ENCODE assay signal across 15 cellular contexts in genomic region chr9:78001946-78002731, GRCh38. TPM values are rescaled to one million over a fixed set of nuclear protein-coding genes. Genes with fewer than 3 reads are reported as not detected.
A peak's percentile ranks its signal among the peaks of the same experiment; 100 is the strongest.
DNase-seq lines count a peak whose midpoint lies in the region; ATAC-seq and TF ChIP-seq lines count a peak whose summit lies in the region.
"Had no signal": no experiment of that assay in that cellular context is flagged by ENCODE, and none has a peak within 500 bp of the region (broad histone marks: within the 10 kb centered on the region; RNA-seq: fewer than 3 reads in every experiment).

No MANE protein-coding gene starts in this region.

- POLR2A ChIA-PET in CD8-positive, alpha-beta memory T cell (lab: Charles Lee) = no interaction called here

- H3K27ac Mint-ChIP-seq in CD8-positive, alpha-beta memory T cell = peak overlapping the region in 5 of 8 donors; percentile 13 to 38 (median 17)
- peak overlapping the region; percentile 49 for H3K27ac Mint-ChIP-seq in mesothelial cell of epicardium

- no peaks in the 10 kb centered on the region for H3K9me3 Mint-ChIP-seq in CD8-positive, alpha-beta memory T cell
- no peaks in the 10 kb centered on the region for H3K9me3 Mint-ChIP-seq in mesothelial cell of epicardium
- H3K9me3 Mint-ChIP-seq: CD14-positive monocyte had no signal

- peaks cover 0 to 10% (median 1%) of the 10 kb centered on the region in 3 donors for H3K36me3 Mint-ChIP-seq in CD8-positive, alpha-beta memory T cell
- H3K36me3 Mint-ChIP-seq in mesothelial cell of epicardium = no peaks in the 10 kb centered on the region

- no peaks in the 10 kb centered on the region for H3K9me3 ChIP-seq in CD8-positive, alpha-beta memory T cell (ENCODE audit: low read length)
- H3K9me3 ChIP-seq in KOPT-K1 (ENCODE audit: insufficient read depth, low read length, poor library complexity, severe bottlenecking) = no peaks in the 10 kb centered on the region
- H3K9me3 ChIP-seq: tibial artery had no signal

- ATAC-seq in GM19328 (IDR thresholded peaks at IDR 0.05; ENCODE audit: unreplicated experiment) (no peak), HG02840 (IDR thresholded peaks at IDR 0.05; ENCODE audit: low FRiP score, unreplicated experiment) (no peak)
- ATAC-seq: left lobe of liver had no signal

- no peaks in the 10 kb centered on the region for H3K27me3 ChIP-seq in CD8-positive, alpha-beta memory T cell (ENCODE audit: insufficient read depth, low read length, poor library complexity, severe bottlenecking)
- H3K27me3 ChIP-seq: tibial artery had no signal

- CTCF ChIA-PET in CD8-positive, alpha-beta memory T cell (lab: Charles Lee) = no interaction called here

- no peak for DNase-seq in CD8-positive, alpha-beta memory T cell
- DNase-seq in astrocyte of the hippocampus (ENCODE audit: low read depth, low spot score) (peak; percentile 49), mesothelial cell of epicardium (ENCODE audit: low spot score in 2 of 2, unreplicated experiment in 2 of 2) (no peak), NCI-H2107 (lab: John Stamatoyannopoulos, UW) (no peak)
- no peak for DNase-seq in stimulated activated CD4-positive, alpha-beta T cell treated with anti-CD3 and anti-CD28 coated beads, Interleukin-2, amount 100 ng/mL, for 24 hours
- DNase-seq: activated gamma-delta T cell; NCI-H2171; SHP77; stimulated activated CD8-positive, alpha-beta memory T cell treated with anti-CD3 and anti-CD28 coated beads, Interleukin-4, amount 100 ng/mL, for 48 hours; tibial artery had no signal

- peaks cover 18 to 61% (median 31%) of the 10 kb centered on the region in 3 donors for H3K4me1 Mint-ChIP-seq in CD8-positive, alpha-beta memory T cell
- peaks cover 30% of the 10 kb centered on the region for H3K4me1 Mint-ChIP-seq in mesothelial cell of epicardium

- H3K4me3 Mint-ChIP-seq in CD8-positive, alpha-beta memory T cell = no peak overlapping the region
- no peak overlapping the region for H3K4me3 Mint-ChIP-seq in mesothelial cell of epicardium
- H3K4me3 Mint-ChIP-seq: CD14-positive monocyte had no signal

- H3K4me3 ChIP-seq in CD8-positive, alpha-beta memory T cell (ENCODE audit: low read length) = no peak overlapping the region
- H3K4me3 ChIP-seq: tibial artery had no signal

- no peaks in the 10 kb centered on the region for H3K27me3 Mint-ChIP-seq in CD8-positive, alpha-beta memory T cell
- no peaks in the 10 kb centered on the region for H3K27me3 Mint-ChIP-seq in mesothelial cell of epicardium (ENCODE audit: low read depth)

- H3K27ac ChIP-seq in CD8-positive, alpha-beta memory T cell (ENCODE audit: low read depth, low read length) = no peak overlapping the region
- peak overlapping the region; percentile 34 for H3K27ac ChIP-seq in KOPT-K1 (ENCODE audit: low read depth, low read length, poor library complexity, severe bottlenecking)
- H3K27ac ChIP-seq: tibial artery had no signal

- H3K4me1 ChIP-seq in CD8-positive, alpha-beta memory T cell (ENCODE audit: insufficient read depth, low read length) = peaks cover 20% of the 10 kb centered on the region

- no peak for TF ChIP-seq CTCF in mesothelial cell of epicardium (IDR thresholded peaks at IDR 0.05; ENCODE audit: unreplicated experiment)

- no peaks in the 10 kb centered on the region for H3K36me3 ChIP-seq in CD8-positive, alpha-beta memory T cell (ENCODE audit: insufficient read depth, low read length)
- peaks cover 25% of the 10 kb centered on the region for H3K36me3 ChIP-seq in KOPT-K1 (ENCODE audit: insufficient read depth, low read length)
- H3K36me3 ChIP-seq: tibial artery had no signal

RNA-seq across cellular contexts. Expression of gene GNAQ, which starts 29.5 kb away (rescaled TPM):
- 10 to 100 TPM; 17.1 to 19.8 TPM for total RNA-seq in CD8-positive, alpha-beta memory T cell
- polyA plus RNA-seq in CD8-positive, alpha-beta memory T cell = 7.5 TPM
- total RNA-seq in mesothelial cell of epicardium = 44.4 to 47.0 TPM (median 46.9 TPM) in 3 replicates
